ENCODE assay signal across 27 cellular contexts in the genomic region with DNA sequence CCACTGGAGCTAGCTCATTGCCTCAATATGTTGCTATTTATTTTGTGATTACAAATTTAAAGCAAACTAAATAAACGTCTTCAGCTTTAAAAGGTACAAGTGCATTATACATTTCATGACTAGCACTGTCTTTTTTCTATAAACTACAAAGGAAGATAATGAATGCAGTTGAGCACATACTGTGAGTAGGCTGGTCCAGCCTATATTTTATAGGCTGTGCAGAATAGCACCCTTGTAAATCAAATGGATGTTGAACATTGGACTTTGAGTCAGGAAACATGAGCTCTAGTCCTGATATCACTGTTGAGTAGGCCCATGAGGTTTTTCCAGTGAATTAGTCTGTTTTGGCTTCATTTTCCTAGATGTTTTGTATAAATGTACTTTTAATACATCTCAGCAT.
DNase-seq lines count a peak whose midpoint lies in the region; ATAC-seq and TF ChIP-seq lines count a peak whose summit lies in the region.
"Had no signal": no experiment of that assay in that cellular context is flagged by ENCODE, and none has a peak within 500 bp of the region (broad histone marks: within the 10 kb centered on the region; RNA-seq: fewer than 3 reads in every experiment).

No MANE protein-coding gene starts in this region.

- no peaks in the 10 kb centered on the region for H3K9me3 ChIP-seq in HEK293 (ENCODE audit: control insufficient read depth, insufficient read depth, low read depth, low read length)
- H3K9me3 ChIP-seq: HAP-1, neutrophil, Peyer's patch, testis had no signal

- H3K4me1 Mint-ChIP-seq in mesothelial cell of epicardium: peaks cover 56% of the 10 kb centered on the region
- H3K4me1 Mint-ChIP-seq: activated B cell treated with CpG ODN at 0.5 μM for 24 hours had no signal

- H3K9me3 Mint-ChIP-seq in mesothelial cell of epicardium: peaks cover 30% of the 10 kb centered on the region

- no peaks in the 10 kb centered on the region for H3K36me3 ChIP-seq in HEK293 (ENCODE audit: control insufficient read depth in 2 of 2, insufficient read depth in 1 of 2, low read length in 2 of 2)
- H3K36me3 ChIP-seq: BLaER1, HAP-1, neutrophil, Peyer's patch had no signal

- ATAC-seq in HG02642 (IDR thresholded peaks at IDR 0.05; ENCODE audit: poor library complexity, unreplicated experiment): no peak
- ATAC-seq: stimulated activated naive CD8-positive, alpha-beta T cell treated with anti-CD3 and anti-CD28 coated beads, Interleukin-15, Interleukin-2, amounts not matched to agents 100 U/mL and 50 U/mL, for 24 hours had no signal

- peaks cover 11% of the 10 kb centered on the region for H3K36me3 Mint-ChIP-seq in mesothelial cell of epicardium

- H3K4me3 Mint-ChIP-seq in mesothelial cell of epicardium: no peak overlapping the region
- H3K4me3 Mint-ChIP-seq: activated B cell treated with CpG ODN at 0.5 μM for 24 hours, brain had no signal

- no peaks in the 10 kb centered on the region for H3K27me3 Mint-ChIP-seq in mesothelial cell of epicardium (ENCODE audit: low read depth)

- no peak overlapping the region for H3K27ac ChIP-seq in HEK293 (ENCODE audit: extremely low read depth, low read depth, low read length)
- H3K27ac ChIP-seq: BLaER1, neutrophil, Peyer's patch, testis had no signal

- POLR2A ChIA-PET in HEK293 (lab: Yijun Ruan, JAX): no interaction called here

- CTCF ChIA-PET in HEK293 (lab: Yijun Ruan, JAX): no interaction called here

- peaks cover 6% of the 10 kb centered on the region; the same call in 1 of the 2 replicates for H3K4me1 ChIP-seq in HEK293 (ENCODE audit: control insufficient read depth, insufficient read depth, low read length)
- H3K4me1 ChIP-seq: HAP-1 had no signal

- H3K27ac Mint-ChIP-seq in mesothelial cell of epicardium: peak overlapping the region; percentile 36
- H3K27ac Mint-ChIP-seq: activated B cell treated with CpG ODN at 0.5 μM for 24 hours had no signal

- H3K4me3 ChIP-seq in HEK293 (ENCODE audit: low read depth, low read length): no peak overlapping the region
- H3K4me3 ChIP-seq: BLaER1, HAP-1, Peyer's patch, testis had no signal

- no peak for TF ChIP-seq CTCF in HEK293 (tag by site-specific recombination; IDR thresholded peaks at IDR 0.05)
- no peak for TF ChIP-seq CTCF in mesothelial cell of epicardium (IDR thresholded peaks at IDR 0.05; ENCODE audit: unreplicated experiment)

- DNase-seq in NCI-H146 (lab: John Stamatoyannopoulos, UW) (peak; percentile 82), NCI-H69 (lab: John Stamatoyannopoulos, UW) (peak; percentile 93), mesothelial cell of epicardium (ENCODE audit: low spot score in 2 of 2, unreplicated experiment in 2 of 2) (no peak), HPDE6-E6E7 (ENCODE audit: extremely low spot score) (no peak), NCI-H2171 treated with DMSO at 0.1 percent for 48 hours (lab: John Stamatoyannopoulos, UW) (no peak), GM03348 (ENCODE audit: low spot score) (no peak)
- DNase-seq: activated B cell treated with CpG ODN at 0.5 μM for 24 hours; activated CD4-positive, alpha-beta T cell treated with anti-CD3 and anti-CD28 coated beads, Interleukin-2, amount 50 U/mL, for 1 hour; activated naive CD4-positive, alpha-beta T cell treated with Interleukin-2 at 50 U/mL for 16 hours; activated T-cell treated with anti-CD3 and anti-CD28 coated beads, Interleukin-2, amount 50 U/mL, for 48 hours; Caco-2; glutamatergic neuron; Kasumi-1; kidney; MV-4-11; NCI-H187 treated with DMSO at 0.1 percent for 48 hours; NCI-H510A treated with DMSO at 0.1 percent for 48 hours; Peyer's patch; SHP77 treated with DMSO at 0.1 percent for 48 hours; stimulated activated naive CD8-positive, alpha-beta T cell treated with anti-CD3 and anti-CD28 coated beads, Interleukin-15, Interleukin-2, amounts not matched to agents 100 U/mL and 50 U/mL, for 24 hours; testis had no signal

TF ChIP-seq in HEK293, 187 proteins besides CTCF, POLR2A, EP300 and RAD21:
- TF ChIP-seq TCF7L2 (IDR thresholded peaks at IDR 0.05; ENCODE audit: borderline replicate concordance, low read depth, low read length) (peak; percentile 44; the same call in 1 of the 2 replicates), GLI2 (tag by site-specific recombination; IDR thresholded peaks at IDR 0.05; ENCODE audit: borderline replicate concordance, low read depth) (no peak), FEZF1 (tag by site-specific recombination; IDR thresholded peaks at IDR 0.05) (peak; percentile 93)
- TF ChIP-seq, protein P1, sequence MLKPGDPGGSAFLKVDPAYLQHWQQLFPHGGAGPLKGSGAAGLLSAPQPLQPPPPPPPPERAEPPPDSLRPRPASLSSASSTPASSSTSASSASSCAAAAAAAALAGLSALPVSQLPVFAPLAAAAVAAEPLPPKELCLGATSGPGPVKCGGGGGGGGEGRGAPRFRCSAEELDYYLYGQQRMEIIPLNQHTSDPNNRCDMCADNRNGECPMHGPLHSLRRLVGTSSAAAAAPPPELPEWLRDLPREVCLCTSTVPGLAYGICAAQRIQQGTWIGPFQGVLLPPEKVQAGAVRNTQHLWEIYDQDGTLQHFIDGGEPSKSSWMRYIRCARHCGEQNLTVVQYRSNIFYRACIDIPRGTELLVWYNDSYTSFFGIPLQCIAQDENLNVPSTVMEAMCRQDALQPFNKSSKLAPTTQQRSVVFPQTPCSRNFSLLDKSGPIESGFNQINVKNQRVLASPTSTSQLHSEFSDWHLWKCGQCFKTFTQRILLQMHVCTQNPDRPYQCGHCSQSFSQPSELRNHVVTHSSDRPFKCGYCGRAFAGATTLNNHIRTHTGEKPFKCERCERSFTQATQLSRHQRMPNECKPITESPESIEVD (tag by site-specific recombination; IDR thresholded peaks at IDR 0.05): peak; percentile 65

Comparison
In these comparisons a context has a peak if more than half of its experiments do, and no peak if none do; other contexts are left out.
1. DNase-seq: peak in NCI-H146 (single experiment) and NCI-H69 (single experiment); none in mesothelial cell of epicardium (0 of 2), HPDE6-E6E7 (single experiment), NCI-H2171 treated with DMSO at 0.1 percent for 48 hours (single experiment) and GM03348 (single experiment).